Comparison of ENCODE assay signal across 18 cellular contexts in the genomic region with DNA sequence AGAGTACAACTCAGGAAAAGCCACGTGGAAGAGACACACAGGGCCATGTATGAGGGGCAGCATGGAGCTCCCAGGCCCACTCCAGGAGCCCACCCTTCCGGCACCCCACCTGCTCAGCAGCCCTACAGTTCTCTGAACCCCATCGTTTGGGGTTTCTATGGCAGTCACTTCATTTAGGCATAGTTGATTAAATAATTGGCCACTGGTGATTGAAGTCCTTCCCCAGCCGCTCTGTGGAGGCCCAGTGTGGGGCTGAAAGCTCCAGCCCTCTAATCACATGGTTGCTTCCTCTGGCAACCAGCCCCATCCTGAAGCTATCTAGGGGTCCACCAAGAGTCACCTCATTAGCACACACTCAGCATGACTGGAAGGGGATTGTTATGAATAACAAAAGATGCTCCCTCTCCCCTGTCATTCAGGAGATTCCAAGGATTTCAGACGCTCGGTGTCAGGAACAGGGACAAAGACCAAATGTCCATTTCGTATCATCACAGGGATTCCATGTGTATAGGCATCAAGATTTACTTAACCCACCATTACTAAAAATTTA. TPM values are rescaled to one million over a fixed set of nuclear protein-coding genes. Genes with fewer than 3 reads are reported as not detected.
A peak's percentile ranks its signal among the peaks of the same experiment; 100 is the strongest.
DNase-seq lines count a peak whose midpoint lies in the region; FAIRE-seq and TF ChIP-seq lines count a peak whose summit lies in the region.
"Had no signal": no experiment of that assay in that cellular context is flagged by ENCODE, and none has a peak within 500 bp of the region (broad histone marks: within the 10 kb centered on the region; RNA-seq: fewer than 3 reads in every experiment).

No MANE protein-coding gene starts in this region.

- H3K4me3 ChIP-seq in NT2/D1 (ENCODE audit: insufficient read length, low read depth) (no peak overlapping the region), H1 (ENCODE audit: extremely low read depth in 1 of 4, insufficient read depth in 2 of 4, low read depth in 3 of 4, low read length in 4 of 4) (no peak overlapping the region), iPS DF 6.9 (ENCODE audit: low read length) (no peak overlapping the region), spleen (no peak overlapping the region)
- H3K4me3 ChIP-seq: HAP-1 had no signal

- peak overlapping the region; percentile 19; the same call in 1 of the 2 replicates for H2BK12ac ChIP-seq in H1 (ENCODE audit: low read depth, low read length)

- WGBS in H1 (ENCODE audit: extremely low coverage in 1 of 2, insufficient coverage in 1 of 2, insufficient read length in 1 of 2, insufficient replicate concordance in 2 of 2, low coverage in 1 of 2, low lambda C conversion rate in 2 of 2, missing lambda C conversion rate in 1 of 2), 2 experiments: 82% methylated on average over 7 of the region's 7 CpGs; no CpG with 5 or more reads in 1 of the 2 experiments
- WGBS in iPS DF 6.9 (ENCODE audit: insufficient coverage, insufficient read length): no CpG with 5 or more reads among the region's 7 CpGs
- 76 to 88% (median 81%) methylated on average over 7 of the region's 7 CpGs for WGBS in spleen, 5 donors

- FAIRE-seq in H1 (lab: Jason Lieb, UNC): peak; percentile 45
- FAIRE-seq: A204.1, D721Med, G401.6 had no signal

- H2AFZ ChIP-seq in H1 (ENCODE audit: low read length): no peak overlapping the region

- intact Hi-C loops in spleen (cut with DNase I; ENCODE audit: low total_unique reads): no loop called here

- POLR2A ChIA-PET in H1 (lab: Charles Lee; ENCODE audit: partially characterized antibody): interaction anchor here (1.2 kb wide), 1 partner anchor 52 kb away, joined by 4 read pairs; no protein-coding TSS in a partner anchor

- H2BK20ac ChIP-seq in H1 (ENCODE audit: low read length): no peak overlapping the region

- no peak overlapping the region for H3K9ac ChIP-seq in NT2/D1 (ENCODE audit: insufficient read length, low read depth)
- no peak overlapping the region for H3K9ac ChIP-seq in H1 (replicated peaks in 1 of 4; ENCODE audit: extremely low read depth in 1 of 4, low read depth in 3 of 4, low read length in 3 of 4)

- no peak overlapping the region for H3K56ac ChIP-seq in H1 (replicated peaks; ENCODE audit: insufficient read length, low read depth, low read length)

- no peaks in the 10 kb centered on the region for H4K20me1 ChIP-seq in H1 (replicated peaks in 1 of 2; ENCODE audit: control insufficient read depth in 1 of 2, insufficient read depth in 2 of 2, low read length in 2 of 2)

- no peak overlapping the region for H2AK5ac ChIP-seq in H1 (ENCODE audit: low read depth, low read length)

- no peaks in the 10 kb centered on the region for H3K27me3 ChIP-seq in NT2/D1 (ENCODE audit: insufficient read depth, insufficient read length)
- H3K27me3 ChIP-seq in H1 (replicated peaks in 1 of 4; ENCODE audit: control insufficient read depth in 3 of 4, extremely low read depth in 1 of 4, insufficient read depth in 3 of 4, low read length in 3 of 4): peaks cover 0 to 11% (median 8%) of the 10 kb centered on the region in 4 experiments; a peak in 6 of 7 replicates
- H3K27me3 ChIP-seq in iPS DF 6.9 (ENCODE audit: control insufficient read depth, insufficient read depth, low read length): no peaks in the 10 kb centered on the region
- H3K27me3 ChIP-seq in spleen (replicated peaks in 1 of 7): peaks cover 0 to 25% (median 10%) of the 10 kb centered on the region in 7 donors

- TF ChIP-seq RAD21 in H1 (IDR thresholded peaks at IDR 0.05 in 1 of 2, conservative IDR thresholded peaks at IDR 0.05 in 1 of 2; ENCODE audit: low read depth in 2 of 2, low read length in 2 of 2): no peak

- TF ChIP-seq POLR2A in H1 (IDR thresholded peaks at IDR 0.05; ENCODE audit: control extremely low read depth in 1 of 2, low read depth in 2 of 2, low read length in 2 of 2) (no peak), spleen (IDR thresholded peaks at IDR 0.05) (no peak)

- H3K4ac ChIP-seq in H1 (replicated peaks; ENCODE audit: insufficient read length, low read depth, low read length): no peak overlapping the region

- H3K79me1 ChIP-seq in H1 (ENCODE audit: low read depth, low read length): no peaks in the 10 kb centered on the region

- H3K23ac ChIP-seq in H1 (ENCODE audit: insufficient read length): no peak overlapping the region

- H3K23me2 ChIP-seq in H1 (ENCODE audit: low read depth, low read length): no peaks in the 10 kb centered on the region; the same call in 1 of the 2 replicates

- H3K27ac ChIP-seq in H1 (ENCODE audit: low read depth, low read length): no peak overlapping the region
- no peak overlapping the region for H3K27ac ChIP-seq in iPS DF 6.9 (ENCODE audit: low read length)
- peak overlapping the region in 6 of 8 donors; percentile 36 to 85 (median 57) for H3K27ac ChIP-seq in spleen
- H3K27ac ChIP-seq: C4-2B had no signal

- peak; percentile 79 for DNase-seq in NT2/D1 (ENCODE audit: low read depth, low spot score)
- DNase-seq in H1 (ENCODE audit: low read depth in 1 of 2, low spot score in 2 of 2): peak in 1 of 2 experiments; percentile 6
- DNase-seq in iPS DF 6.9 (ENCODE audit: low read depth, low spot score): peak; percentile 5
- DNase-seq in spleen: no peak
- no peak for DNase-seq in NCI-H1436 (lab: John Stamatoyannopoulos, UW)
- DNase-seq in occipital lobe (lab: John Stamatoyannopoulos, UW): no peak
- no peak for DNase-seq in hepatic stellate cell (ENCODE audit: low spot score)
- DNase-seq: DMS153, DMS79 treated with DMSO at 0.1 percent for 48 hours, IMR-90 had no signal

- TF ChIP-seq EP300 in H1 (IDR thresholded peaks at IDR 0.05; ENCODE audit: borderline replicate concordance in 1 of 2, low read depth in 2 of 2, low read length in 2 of 2): no peak

- H3K14ac ChIP-seq in H1 (ENCODE audit: insufficient read length): no peak overlapping the region

- H3K9me3 ChIP-seq in NT2/D1 (ENCODE audit: insufficient read depth, low read length) (peaks cover 12% of the 10 kb centered on the region; the same call in 1 of the 2 replicates), H1 (ENCODE audit: insufficient read depth in 2 of 2, low read depth in 1 of 2, low read length in 1 of 2) (peaks cover 2 to 3% of the 10 kb centered on the region in 2 experiments; a peak in 1 of 4 replicates), iPS DF 6.9 (ENCODE audit: control insufficient read depth, insufficient read depth, low read length) (no peaks in the 10 kb centered on the region), spleen (no peaks in the 10 kb centered on the region)
- H3K9me3 ChIP-seq: BE2C, HAP-1 had no signal

- H3K36me3 ChIP-seq in NT2/D1 (ENCODE audit: insufficient read depth, insufficient read length, low read length) (no peaks in the 10 kb centered on the region), H1 (ENCODE audit: control insufficient read depth in 2 of 4, insufficient read depth in 4 of 4, low read length in 3 of 4) (no peaks in the 10 kb centered on the region), iPS DF 6.9 (ENCODE audit: control insufficient read depth, insufficient read depth, low read length) (no peaks in the 10 kb centered on the region), spleen (no peaks in the 10 kb centered on the region)
- H3K36me3 ChIP-seq: BE2C, HAP-1 had no signal

- no peak overlapping the region for H3K4me2 ChIP-seq in H1 (ENCODE audit: insufficient read depth in 1 of 2, low read depth in 2 of 2, low read length in 2 of 2)

- no peak overlapping the region for H2BK120ac ChIP-seq in H1 (replicated peaks; ENCODE audit: low read depth, low read length)

- H3K18ac ChIP-seq in H1 (ENCODE audit: extremely low read depth, low read length): no peak overlapping the region

- no peak overlapping the region for H4K5ac ChIP-seq in H1 (ENCODE audit: insufficient read length, low read depth, low read length)

- no peaks in the 10 kb centered on the region for H3K79me2 ChIP-seq in H1 (ENCODE audit: control insufficient read depth in 1 of 2, insufficient read depth in 2 of 2, low read length in 2 of 2)

- H4K8ac ChIP-seq in H1 (ENCODE audit: extremely low read depth, insufficient read depth, low read length): no peak overlapping the region

- no peak overlapping the region; the same call in 1 of the 2 replicates for H2BK5ac ChIP-seq in H1 (ENCODE audit: low read depth, low read length)

- H3K4me1 ChIP-seq in NT2/D1 (ENCODE audit: insufficient read depth, insufficient read length): peaks cover 12% of the 10 kb centered on the region
- H3K4me1 ChIP-seq in H1 (replicated peaks in 1 of 4; ENCODE audit: control insufficient read depth in 3 of 4, insufficient read depth in 4 of 4, low read length in 3 of 4): no peaks in the 10 kb centered on the region; a peak in 1 of 7 replicates
- no peaks in the 10 kb centered on the region for H3K4me1 ChIP-seq in iPS DF 6.9 (ENCODE audit: control insufficient read depth, insufficient read depth, low read length)
- H3K4me1 ChIP-seq in spleen: peaks cover 0 to 27% (median 0%) of the 10 kb centered on the region in 6 donors
- H3K4me1 ChIP-seq: BE2C, HAP-1 had no signal

- no peak overlapping the region for H4K91ac ChIP-seq in H1 (replicated peaks; ENCODE audit: insufficient read length, low read length)

- CTCF ChIA-PET in H1 (lab: Charles Lee; ENCODE audit: partially characterized antibody): interaction anchor here (0.8 to 4.7 kb wide), 13 partner anchors 9 to 164 kb away, joined by 3 to 50 read pairs (median 5); partner anchors contain the start of gene S100A9

- H2BK15ac ChIP-seq in H1 (ENCODE audit: low read length): no peak overlapping the region

- TF ChIP-seq CTCF in H1 (IDR thresholded peaks at IDR 0.05; ENCODE audit: control extremely low read depth in 1 of 3, insufficient read depth in 1 of 3, low read depth in 1 of 3, low read length in 3 of 3): no peak
- TF ChIP-seq CTCF in spleen (IDR thresholded peaks at IDR 0.05 in 8 of 11, conservative IDR thresholded peaks at IDR 0.05 in 3 of 11): no peak

RNA-seq across cellular contexts. Expression of gene S100A7A, which starts 12.2 kb away (rescaled TPM):
- total RNA-seq in H1 (2021; fragmentation: NEBNext Ultra II Directional; extraction: Animal tissue kit (Norgen Biotek cat#: 25700)): not detected in 2 replicates
- polyA plus RNA-seq in H1 (2011; rRNA removed): not detected in 2 replicates
- not detected for polyA plus RNA-seq in H1 (2011; cell fraction: cytosol; rRNA removed)
- not detected for polyA plus RNA-seq in H1 (2011; cell fraction: nucleus; rRNA removed)
- not detected in 4 replicates for polyA plus RNA-seq in H1 (2012, experiment 1 of 2)
- polyA plus RNA-seq in H1 (2012, experiment 2 of 2): not detected
- polyA plus RNA-seq in H1 (2013, experiment 1 of 2): not detected
- not detected for polyA plus RNA-seq in H1 (2013, experiment 2 of 2)
- polyA minus RNA-seq in H1 (2011; rRNA and poly(A)+ RNA removed): not detected in 2 replicates
- not detected for polyA minus RNA-seq in H1 (2011; cell fraction: cytosol; rRNA and poly(A)+ RNA removed)
- polyA minus RNA-seq in H1 (2011; cell fraction: nucleus; rRNA and poly(A)+ RNA removed): not detected
- total RNA-seq in spleen: not detected
- not detected for polyA plus RNA-seq in spleen
- not detected for total RNA-seq in occipital lobe
- total RNA-seq: CD8-positive, alpha-beta T cell; HT-29; IMR-90 had no signal
- polyA plus RNA-seq: IMR-90 had no signal

RNA-seq across cellular contexts. Expression of gene S100A8, which starts 13.3 kb away (rescaled TPM):
- not detected in 2 replicates for total RNA-seq in H1 (2021; fragmentation: NEBNext Ultra II Directional; extraction: Animal tissue kit (Norgen Biotek cat#: 25700))
- polyA plus RNA-seq in H1 (2011; rRNA removed): not detected in 2 replicates
- not detected for polyA plus RNA-seq in H1 (2011; cell fraction: cytosol; rRNA removed)
- polyA plus RNA-seq in H1 (2011; cell fraction: nucleus; rRNA removed): not detected
- polyA plus RNA-seq in H1 (2012, experiment 1 of 2): not detected in 4 replicates
- polyA plus RNA-seq in H1 (2012, experiment 2 of 2): not detected
- polyA plus RNA-seq in H1 (2013, experiment 1 of 2): not detected
- not detected for polyA plus RNA-seq in H1 (2013, experiment 2 of 2)
- not detected in 2 replicates for polyA minus RNA-seq in H1 (2011; rRNA and poly(A)+ RNA removed)
- polyA minus RNA-seq in H1 (2011; cell fraction: cytosol; rRNA and poly(A)+ RNA removed): not detected
- polyA minus RNA-seq in H1 (2011; cell fraction: nucleus; rRNA and poly(A)+ RNA removed): not detected
- total RNA-seq in spleen: 1,000 to 10,000 TPM in 6 of 7 donors, 100 to 1,000 TPM in 1; 983 to 7,676 (median 1,629) TPM
- 1,000 to 10,000 TPM in 2 of 3 donors, 100 to 1,000 TPM in 1; 756 to 2,335 (median 1,287) TPM for polyA plus RNA-seq in spleen
- 3.9 TPM for total RNA-seq in occipital lobe
- total RNA-seq: HT-29, IMR-90 had no signal
- polyA plus RNA-seq: IMR-90 had no signal

RNA-seq across cellular contexts. Expression of gene S100A12, which starts 28.7 kb away (rescaled TPM):
- total RNA-seq in H1 (2021; fragmentation: NEBNext Ultra II Directional; extraction: Animal tissue kit (Norgen Biotek cat#: 25700)): not detected in 2 replicates
- polyA plus RNA-seq in H1 (2011; rRNA removed): not detected in 2 replicates
- not detected for polyA plus RNA-seq in H1 (2011; cell fraction: cytosol; rRNA removed)
- not detected for polyA plus RNA-seq in H1 (2011; cell fraction: nucleus; rRNA removed)
- polyA plus RNA-seq in H1 (2012, experiment 1 of 2): not detected in 4 replicates
- not detected for polyA plus RNA-seq in H1 (2012, experiment 2 of 2)
- not detected for polyA plus RNA-seq in H1 (2013, experiment 1 of 2)
- polyA plus RNA-seq in H1 (2013, experiment 2 of 2): not detected
- polyA minus RNA-seq in H1 (2011; rRNA and poly(A)+ RNA removed): not detected in 2 replicates
- not detected for polyA minus RNA-seq in H1 (2011; cell fraction: cytosol; rRNA and poly(A)+ RNA removed)
- polyA minus RNA-seq in H1 (2011; cell fraction: nucleus; rRNA and poly(A)+ RNA removed): not detected
- 1,000 to 10,000 TPM in 1 of 7 donors, 100 to 1,000 TPM in 6; 138 to 1,354 (median 270) TPM for total RNA-seq in spleen
- polyA plus RNA-seq in spleen: 100 to 1,000 TPM; 126 to 567 (median 139) TPM
- total RNA-seq in occipital lobe: 4.1 TPM
- total RNA-seq: CD8-positive, alpha-beta T cell; HT-29; IMR-90 had no signal
- polyA plus RNA-seq: IMR-90 had no signal

RNA-seq across cellular contexts. Expression of gene S100A9, which starts 46.5 kb away (rescaled TPM):
- total RNA-seq in H1 (2021; fragmentation: NEBNext Ultra II Directional; extraction: Animal tissue kit (Norgen Biotek cat#: 25700)): not detected in 2 replicates
- polyA plus RNA-seq in H1 (2011; rRNA removed): not detected in 2 replicates
- not detected for polyA plus RNA-seq in H1 (2011; cell fraction: cytosol; rRNA removed)
- not detected for polyA plus RNA-seq in H1 (2011; cell fraction: nucleus; rRNA removed)
- polyA plus RNA-seq in H1 (2012, experiment 1 of 2): not detected in 4 replicates
- not detected for polyA plus RNA-seq in H1 (2012, experiment 2 of 2)
- polyA plus RNA-seq in H1 (2013, experiment 1 of 2): not detected
- not detected for polyA plus RNA-seq in H1 (2013, experiment 2 of 2)
- not detected in 2 replicates for polyA minus RNA-seq in H1 (2011; rRNA and poly(A)+ RNA removed)
- polyA minus RNA-seq in H1 (2011; cell fraction: cytosol; rRNA and poly(A)+ RNA removed): not detected
- polyA minus RNA-seq in H1 (2011; cell fraction: nucleus; rRNA and poly(A)+ RNA removed): not detected
- 1,000 to 10,000 TPM in 6 of 7 donors, 100 to 1,000 TPM in 1; 961 to 6,984 (median 2,755) TPM for total RNA-seq in spleen
- 1,000 to 10,000 TPM in 2 of 3 donors, 100 to 1,000 TPM in 1; 947 to 4,509 (median 1,446) TPM for polyA plus RNA-seq in spleen
- 26.5 TPM for total RNA-seq in occipital lobe
- total RNA-seq: IMR-90 had no signal
- polyA plus RNA-seq: IMR-90 had no signal

RNA-seq across cellular contexts. Expression of gene PGLYRP4, which starts 55.5 kb away (rescaled TPM):
- not detected in 2 replicates for total RNA-seq in H1 (2021; fragmentation: NEBNext Ultra II Directional; extraction: Animal tissue kit (Norgen Biotek cat#: 25700))
- not detected in 2 replicates for polyA plus RNA-seq in H1 (2011; rRNA removed)
- polyA plus RNA-seq in H1 (2011; cell fraction: cytosol; rRNA removed): not detected
- not detected for polyA plus RNA-seq in H1 (2011; cell fraction: nucleus; rRNA removed)
- not detected in 4 replicates for polyA plus RNA-seq in H1 (2012, experiment 1 of 2)
- polyA plus RNA-seq in H1 (2012, experiment 2 of 2): not detected
- not detected for polyA plus RNA-seq in H1 (2013, experiment 1 of 2)
- polyA plus RNA-seq in H1 (2013, experiment 2 of 2): not detected
- polyA minus RNA-seq in H1 (2011; rRNA and poly(A)+ RNA removed): not detected in 2 replicates
- not detected for polyA minus RNA-seq in H1 (2011; cell fraction: cytosol; rRNA and poly(A)+ RNA removed)
- not detected for polyA minus RNA-seq in H1 (2011; cell fraction: nucleus; rRNA and poly(A)+ RNA removed)
- not detected for total RNA-seq in spleen
- under 1 TPM in 1 of 3 donors, not detected in 2; 0.18 TPM for polyA plus RNA-seq in spleen
- not detected for total RNA-seq in occipital lobe
- total RNA-seq: CD8-positive, alpha-beta T cell; HT-29; IMR-90 had no signal
- polyA plus RNA-seq: IMR-90 had no signal

Comparison
In these comparisons a context has a peak if more than half of its experiments do, and no peak if none do; other contexts are left out.
1. DNase-seq: peak in NT2/D1 (single experiment) and iPS DF 6.9 (single experiment); none in spleen (single experiment), NCI-H1436 (single experiment), occipital lobe (single experiment) and hepatic stellate cell (single experiment).
2. H3K27ac ChIP-seq: peak in spleen (6 of 8); none in H1 (single experiment) and iPS DF 6.9 (single experiment).
3. RNA of gene S100A8, which starts 13.3 kb away (total RNA-seq): 983 to 7,676 TPM in spleen; 3.9 TPM in occipital lobe (single experiment) and not detected in H1; every median in the first group is over 100 times any median in the second.
4. RNA of gene S100A12, which starts 28.7 kb away (total RNA-seq): 138 to 1,354 TPM in spleen; 4.1 TPM in occipital lobe (single experiment) and not detected in H1; every median in the first group is over 10 times any median in the second.